27 cellular contexts compared by ENCODE assay signal in the genomic region with DNA sequence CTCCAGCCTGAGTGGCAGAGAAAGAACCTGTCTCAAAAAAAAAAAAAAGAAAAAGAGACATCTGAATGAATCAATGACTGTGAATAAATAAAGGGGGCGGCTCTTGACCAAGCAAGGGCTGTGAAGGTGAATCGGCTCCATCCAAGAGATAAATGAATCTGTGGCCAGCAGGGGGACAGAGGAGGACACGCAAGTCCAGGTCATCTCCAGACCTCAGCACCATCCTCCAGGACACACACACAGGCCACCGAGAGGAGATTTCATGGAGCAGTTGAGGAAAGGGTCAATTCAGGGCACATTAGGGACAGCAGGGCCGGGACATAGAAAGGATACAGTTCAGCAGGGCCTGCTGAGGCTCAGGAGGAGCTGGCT. TPM values are rescaled to one million over a fixed set of nuclear protein-coding genes. Genes with fewer than 3 reads are reported as not detected.
DNase-seq lines count a peak whose midpoint lies in the region; ATAC-seq, FAIRE-seq and TF ChIP-seq lines count a peak whose summit lies in the region.
"Had no signal": no experiment of that assay in that cellular context is flagged by ENCODE, and none has a peak within 500 bp of the region (broad histone marks: within the 10 kb centered on the region; RNA-seq: fewer than 3 reads in every experiment).

No MANE protein-coding gene starts in this region.

- in situ Hi-C loops in SK-MEL-5 (cut with HindIII; ENCODE audit: low pct_unique_long_range_greater_than_20kb, low sequenced_read_pairs): no loop called here

- no peak overlapping the region for H3K23ac ChIP-seq in neuronal stem cell (ENCODE audit: low read depth, low read length, poor library complexity)

- no peak overlapping the region for H3K4ac ChIP-seq in neuronal stem cell (ENCODE audit: low read length)

- WGBS in neuronal stem cell (ENCODE audit: extremely low coverage in 2 of 2, insufficient read length in 2 of 2, insufficient replicate concordance in 1 of 2), 2 donors: no CpG with 5 or more reads among the region's 5 CpGs
- 48 to 72% (median 51%) methylated on average over 5 of the region's 5 CpGs for WGBS in small intestine, 3 donors

- DNase-seq in H7 (peak; percentile 63), SK-MEL-5 (ENCODE audit: low read depth, low spot score) (peak; percentile 22), epithelial cell of esophagus (ENCODE audit: low read depth) (no peak), neuronal stem cell (ENCODE audit: low spot score) (no peak), frontal cortex (ENCODE audit: low spot score in 2 of 2) (no peak), small intestine (no peak), urothelium cell line (ENCODE audit: low spot score) (no peak)
- DNase-seq: activated CD4-positive, CD25-positive, alpha-beta regulatory T cell treated with anti-CD3 and anti-CD28 coated beads, Interleukin-2, amount 50 U/mL, for 72 hours; activated CD8-positive, alpha-beta T cell treated with anti-CD3 and anti-CD28 coated beads, Interleukin-2, amount 10 ng/mL, durations not matched to agents 7 days and 5 days; activated naive CD4-positive, alpha-beta T cell treated with anti-CD3 and anti-CD28 coated beads for 36 hours; activated T-cell treated with anti-CD3 and anti-CD28 coated beads, Interleukin-2, amount 50 U/mL, for 4 hours; AML-193; erythroblast; left ventricle myocardium inferior; MM.1S; mucosa of descending colon; NCI-H187; NCI-H226; NK-92 treated with Interleukin-12 subunit alpha and Interleukin-12 subunit beta, amount 100 ng/mL, for 24 hours; stimulated activated CD4-positive, alpha-beta T cell treated with anti-CD3 and anti-CD28 coated beads, Interleukin-12 subunit alpha, Interleukin-12 subunit beta, amount 100 ng/mL, for 4 hours; T1000 had no signal

- TF ChIP-seq CTCF in epithelial cell of esophagus (IDR thresholded peaks at IDR 0.05; ENCODE audit: insufficient read depth, low read depth, low read length, missing control alignments): peak; percentile 12

- H2BK5ac ChIP-seq in neuronal stem cell (ENCODE audit: low read length): no peak overlapping the region

- H2BK120ac ChIP-seq in neuronal stem cell (ENCODE audit: low read depth, low read length): no peak overlapping the region

- no peaks in the 10 kb centered on the region for H3K27me3 ChIP-seq in H7 (ENCODE audit: control insufficient read depth, insufficient read depth, low read length)
- no peaks in the 10 kb centered on the region for H3K27me3 ChIP-seq in neuronal stem cell (ENCODE audit: control insufficient read depth in 3 of 3, insufficient read depth in 3 of 3, low read depth in 1 of 3, low read length in 3 of 3)
- H3K27me3 ChIP-seq in small intestine (ENCODE audit: control insufficient read depth in 2 of 2, insufficient read depth in 2 of 2, low read length in 2 of 2): peaks cover 0 to 2% of the 10 kb centered on the region in 2 donors
- H3K27me3 ChIP-seq: neutrophil had no signal

- H3K4me1 ChIP-seq in neuronal stem cell (ENCODE audit: control insufficient read depth in 2 of 2, insufficient read depth in 1 of 2, low read depth in 1 of 2, low read length in 2 of 2) (no peaks in the 10 kb centered on the region), small intestine (ENCODE audit: control insufficient read depth in 2 of 2, insufficient read depth in 1 of 2, low read depth in 1 of 2, low read length in 1 of 2) (no peaks in the 10 kb centered on the region)
- H3K4me1 ChIP-seq: left ventricle myocardium inferior had no signal

- H3K9ac ChIP-seq in neuronal stem cell (ENCODE audit: low read depth, low read length, poor library complexity): no peak overlapping the region

- no peaks in the 10 kb centered on the region for H3K36me3 ChIP-seq in H7 (replicated peaks; ENCODE audit: control insufficient read depth, insufficient read depth, low read length)
- no peaks in the 10 kb centered on the region for H3K36me3 ChIP-seq in neuronal stem cell (replicated peaks in 1 of 2; ENCODE audit: control insufficient read depth in 2 of 2, insufficient read depth in 2 of 2, low read length in 2 of 2)
- H3K36me3 ChIP-seq in small intestine (ENCODE audit: control insufficient read depth in 2 of 2, insufficient read depth in 2 of 2, low read length in 2 of 2): no peaks in the 10 kb centered on the region
- H3K36me3 ChIP-seq: left ventricle myocardium inferior, neutrophil had no signal

- no peaks in the 10 kb centered on the region for H3K79me1 ChIP-seq in neuronal stem cell (ENCODE audit: low read depth, low read length)

- H3K27ac ChIP-seq in neuronal stem cell (replicated peaks; ENCODE audit: low read length) (no peak overlapping the region), small intestine (ENCODE audit: low read depth in 1 of 2, low read length in 1 of 2) (no peak overlapping the region)
- H3K27ac ChIP-seq: HL-60, left ventricle myocardium inferior, neutrophil, SK-N-MC had no signal

- H4K8ac ChIP-seq in neuronal stem cell (ENCODE audit: low read depth, low read length): no peak overlapping the region

- no peak for ATAC-seq in GM18868 (IDR thresholded peaks at IDR 0.05; ENCODE audit: unreplicated experiment)
- ATAC-seq: activated CD8-positive, alpha-beta T cell treated with anti-CD3 and anti-CD28 coated beads, Interleukin-2, amount 10 ng/mL, durations not matched to agents 7 days and 5 days; activated T-cell treated with anti-CD3 and anti-CD28 coated beads, Interleukin-2, amount 50 U/mL, for 4 hours; mucosa of descending colon had no signal

- no peak overlapping the region for H3K14ac ChIP-seq in neuronal stem cell (ENCODE audit: low read length)

- H2BK15ac ChIP-seq in neuronal stem cell (ENCODE audit: low read length): no peak overlapping the region

- FAIRE-seq in frontal cortex (lab: Jason Lieb, UNC) (no peak), small intestine (lab: Jason Lieb, UNC) (no peak), urothelium cell line (lab: Jason Lieb, UNC) (no peak)
- FAIRE-seq: RCC 7860 had no signal

- no peak overlapping the region for H2AFZ ChIP-seq in neuronal stem cell (ENCODE audit: low read length)

- H2AK5ac ChIP-seq in neuronal stem cell (ENCODE audit: low read depth, low read length): no peak overlapping the region

- H4K91ac ChIP-seq in neuronal stem cell (ENCODE audit: low read depth, low read length, poor library complexity): no peak overlapping the region

- H3K4me2 ChIP-seq in neuronal stem cell (ENCODE audit: insufficient read depth, low read length, poor library complexity, severe bottlenecking): no peak overlapping the region

- no peaks in the 10 kb centered on the region for H3K9me3 ChIP-seq in neuronal stem cell (replicated peaks in 1 of 2; ENCODE audit: control insufficient read depth in 2 of 2, insufficient read depth in 1 of 2, low read depth in 1 of 2, low read length in 2 of 2)
- H3K9me3 ChIP-seq in small intestine (ENCODE audit: control insufficient read depth, low read depth): no peaks in the 10 kb centered on the region
- H3K9me3 ChIP-seq: left ventricle myocardium inferior, mucosa of descending colon, neutrophil had no signal

- peak overlapping the region; percentile 24 for H3K18ac ChIP-seq in neuronal stem cell (ENCODE audit: low read length)

- H2BK12ac ChIP-seq in neuronal stem cell (ENCODE audit: low read length): no peak overlapping the region

- H3K4me3 ChIP-seq in H7 (ENCODE audit: insufficient read depth, low read depth, low read length) (no peak overlapping the region), epithelial cell of esophagus (ENCODE audit: low read length) (no peak overlapping the region), neuronal stem cell (ENCODE audit: low read length in 2 of 2) (no peak overlapping the region), small intestine (ENCODE audit: low read depth in 1 of 2, low read length in 2 of 2) (no peak overlapping the region)
- H3K4me3 ChIP-seq: left ventricle myocardium inferior, mucosa of descending colon, SK-N-MC had no signal

RNA-seq across cellular contexts. Expression of a gene that starts 21.6 kb away (rescaled TPM):
- total RNA-seq in H7 (2014; rRNA removed; shearing (Covaris generic)): 1.6 and 4.0 TPM in 2 replicates
- 0.13 TPM in 2 replicates for total RNA-seq in SK-MEL-5 (2014; rRNA removed; shearing (Covaris generic))
- polyA plus RNA-seq in SK-MEL-5 (2015; cell fraction: cytosol; rRNA removed): 0.55 and 0.61 TPM in 2 replicates
- polyA plus RNA-seq in SK-MEL-5 (2015; cell fraction: nucleus; rRNA removed): 0.33 and 1.0 TPM in 2 replicates
- 3.5 TPM for polyA plus RNA-seq in neuronal stem cell (2013, experiment 1 of 2)
- 3.6 TPM for polyA plus RNA-seq in neuronal stem cell (2013, experiment 2 of 2)
- not detected for total RNA-seq in frontal cortex
- polyA plus RNA-seq in small intestine: under 1 TPM in 1 of 3 donors, not detected in 2; 0.39 TPM
- total RNA-seq: activated CD8-positive, alpha-beta T cell treated with anti-CD3 and anti-CD28 coated beads, Interleukin-2, amount 10 ng/mL, durations not matched to agents 7 days and 5 days; activated naive CD4-positive, alpha-beta T cell treated with anti-CD3 and anti-CD28 coated beads for 36 hours; activated T-cell treated with anti-CD3 and anti-CD28 coated beads, Interleukin-2, amount 50 U/mL, for 4 hours had no signal
- polyA plus RNA-seq: IgD-negative memory B cell had no signal

Comparison
In these comparisons a context has a peak if more than half of its experiments do, and no peak if none do; other contexts are left out.
1. DNase-seq: peak in H7 (single experiment) and SK-MEL-5 (single experiment); none in epithelial cell of esophagus (single experiment), neuronal stem cell (single experiment), frontal cortex (0 of 2), small intestine (single experiment) and urothelium cell line (single experiment).